In genomic region chr1:110466646-110467280, GRCh38 we compare ENCODE assay signal across 18 cellular contexts. TPM values are rescaled to one million over a fixed set of nuclear protein-coding genes. Genes with fewer than 3 reads are reported as not detected.
"Had no signal": no experiment of that assay in that cellular context is flagged by ENCODE, and none has a peak within 500 bp of the region (broad histone marks: within the 10 kb centered on the region; RNA-seq: fewer than 3 reads in every experiment).

No MANE protein-coding gene starts in this region.

- H3K4me3 ChIP-seq: coronary artery, lung, prostate gland had no signal

- H3K36me3 Mint-ChIP-seq: activated naive CD4-positive, alpha-beta T cell treated with anti-CD3 and anti-CD28 coated beads, Interleukin-2, amount 50 U/mL, for 72 hours; mesothelial cell of epicardium had no signal

- H3K9me3 ChIP-seq: prostate gland had no signal

- H3K27ac Mint-ChIP-seq: activated naive CD4-positive, alpha-beta T cell treated with anti-CD3 and anti-CD28 coated beads, Interleukin-2, amount 50 U/mL, for 72 hours; activated T-helper 2 cell treated with anti-CD3 and anti-CD28 coated beads, Interferon-gamma antibody, Interleukin-2, Interleukin-4, amounts not matched to agents 10 μg/mL and 5 μg/mL and 100 μg/mL, durations not matched to agents 14 hours and 24 hours and 36 hours; mesothelial cell of epicardium; nephron progenitor cell had no signal

- H3K4me3 Mint-ChIP-seq: mesothelial cell of epicardium, nephron progenitor cell had no signal

- H3K4me1 Mint-ChIP-seq: nephron progenitor cell had no signal

- H3K27ac ChIP-seq: coronary artery, prostate gland had no signal

- DNase-seq: activated CD4-positive, alpha-beta T cell treated with anti-CD3 and anti-CD28 coated beads for 1 hour; activated CD4-positive, alpha-beta T cell treated with anti-CD3 and anti-CD28 coated beads, Interleukin-2, amount 50 U/mL, for 4 hours; activated T-cell treated with anti-CD3 and anti-CD28 coated beads, Interleukin-2, amount 50 U/mL, for 1 hour; nephron progenitor cell; stimulated activated CD4-positive, alpha-beta T cell treated with anti-CD3 and anti-CD28 coated beads, Interleukin-1b, Interleukin-23, amount 100 ng/mL, for 48 hours; T-helper 1 cell; T1000 had no signal

- H3K9me3 Mint-ChIP-seq: activated naive CD4-positive, alpha-beta T cell treated with anti-CD3 and anti-CD28 coated beads, Interleukin-2, amount 50 U/mL, for 72 hours; activated T-helper 2 cell treated with anti-CD3 and anti-CD28 coated beads, Interferon-gamma antibody, Interleukin-2, Interleukin-4, amounts not matched to agents 10 μg/mL and 5 μg/mL and 100 μg/mL, durations not matched to agents 14 hours and 24 hours and 36 hours; mesothelial cell of epicardium; nephron progenitor cell had no signal

- ATAC-seq: activated naive CD4-positive, alpha-beta T cell treated with anti-CD3 and anti-CD28 coated beads, Interleukin-2, amount 50 U/mL, for 72 hours; esophagus mucosa; sciatic nerve had no signal

- H3K4me1 ChIP-seq: prostate gland had no signal

- H3K36me3 ChIP-seq: prostate gland had no signal

RNA-seq across cellular contexts. Expression of gene PROK1, which starts 15.8 kb away (rescaled TPM):
- total RNA-seq: activated naive CD4-positive, alpha-beta T cell treated with anti-CD3 and anti-CD28 coated beads, Interleukin-2, amount 50 U/mL, for 72 hours; activated T-helper 2 cell treated with anti-CD3 and anti-CD28 coated beads, Interferon-gamma antibody, Interleukin-2, Interleukin-4, amounts not matched to agents 10 μg/mL and 5 μg/mL and 100 μg/mL, durations not matched to agents 14 hours and 24 hours and 36 hours; glomerular endothelial cell; lung; sciatic nerve; urinary bladder had no signal

RNA-seq across cellular contexts. Expression of gene KCNA10, which starts 52.2 kb away (rescaled TPM):
- total RNA-seq: activated naive CD4-positive, alpha-beta T cell treated with anti-CD3 and anti-CD28 coated beads, Interleukin-2, amount 50 U/mL, for 72 hours; activated T-helper 2 cell treated with anti-CD3 and anti-CD28 coated beads, Interferon-gamma antibody, Interleukin-2, Interleukin-4, amounts not matched to agents 10 μg/mL and 5 μg/mL and 100 μg/mL, durations not matched to agents 14 hours and 24 hours and 36 hours; esophagus mucosa; glomerular endothelial cell; lung; mesothelial cell of epicardium; omental fat pad; prostate gland; sciatic nerve; urinary bladder had no signal
- polyA plus RNA-seq: lung, urinary bladder had no signal
